ENCODE assay signal across 38 cellular contexts in the genomic region with DNA sequence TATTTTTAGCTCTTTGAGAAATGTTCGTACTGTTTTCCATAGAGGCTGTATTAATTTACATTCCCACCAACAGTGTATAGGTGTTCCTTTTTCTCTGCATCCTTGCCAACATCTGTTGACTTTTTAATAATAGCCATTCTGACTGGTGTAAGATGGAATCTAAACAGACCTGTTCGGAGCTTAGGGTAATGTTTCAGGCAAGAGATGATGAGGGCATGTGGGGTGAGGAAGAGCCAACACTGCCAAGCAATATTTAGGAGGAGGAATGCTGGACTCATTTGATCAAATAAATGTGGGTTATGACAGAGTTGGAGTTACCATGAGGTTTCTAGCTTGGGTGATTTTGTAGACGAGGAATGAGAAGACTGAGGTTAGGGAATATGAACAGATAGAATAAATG.
"Had no signal": no experiment of that assay in that cellular context is flagged by ENCODE, and none has a peak within 500 bp of the region (broad histone marks: within the 10 kb centered on the region; RNA-seq: fewer than 3 reads in every experiment).

No MANE protein-coding gene starts in this region.

- H2AFZ ChIP-seq: PC-9 had no signal

- H3K27me3 ChIP-seq: MG63 had no signal

- ATAC-seq: activated CD8-positive, alpha-beta memory T cell treated with anti-CD3 and anti-CD28 coated beads, Interleukin-2, amount 10 ng/mL, durations not matched to agents 7 days and 5 days; activated naive CD8-positive, alpha-beta T cell treated with anti-CD3 and anti-CD28 coated beads, Interleukin-2, amount 50 U/mL, for 24 hours; Right ventricle myocardium inferior; SK-N-SH treated with all-trans-retinoic acid at 6 μM for 48 hours; T-cell had no signal

- H3K9me3 Mint-ChIP-seq: activated B cell treated with CpG ODN at 0.5 μM for 24 hours; activated CD4-positive, alpha-beta memory T cell treated with anti-CD3 and anti-CD28 coated beads, Interleukin-2, amount 10 ng/mL, durations not matched to agents 7 days and 5 days; activated naive CD8-positive, alpha-beta T cell treated with anti-CD3 and anti-CD28 coated beads, Interleukin-2, amount 50 U/mL, for 24 hours; activated T-helper 2 cell treated with anti-CD3 and anti-CD28 coated beads, Interferon-gamma antibody, Interleukin-2, Interleukin-4, amounts not matched to agents 10 μg/mL and 5 μg/mL and 100 μg/mL, durations not matched to agents 14 hours and 24 hours and 36 hours; T-cell had no signal

- H3K4me2 ChIP-seq: PC-9 had no signal

- DNase-seq: activated B cell treated with CpG ODN at 0.5 μM for 24 hours; activated CD4-positive, alpha-beta memory T cell treated with anti-CD3 and anti-CD28 coated beads, Interleukin-2, amount 10 ng/mL, durations not matched to agents 7 days and 5 days; activated CD4-positive, alpha-beta T cell treated with anti-CD3 and anti-CD28 coated beads for 4 hours; activated CD4-positive, CD25-positive, alpha-beta regulatory T cell treated with anti-CD3 and anti-CD28 coated beads, Interleukin-2, amount 50 U/mL, for 72 hours; activated CD8-positive, alpha-beta memory T cell treated with anti-CD3 and anti-CD28 coated beads for 24 hours; activated CD8-positive, alpha-beta memory T cell treated with anti-CD3 and anti-CD28 coated beads, Interleukin-2, amount 10 ng/mL, durations not matched to agents 7 days and 5 days; activated gamma-delta T cell; activated naive CD4-positive, alpha-beta T cell treated with Interleukin-2 at 50 U/mL for 16 hours; activated naive CD8-positive, alpha-beta T cell treated with anti-CD3 and anti-CD28 coated beads, Interleukin-2, amount 50 U/mL, for 24 hours; activated T-cell treated with anti-CD3 and anti-CD28 coated beads, Interleukin-2, amount 50 U/mL, for 1 hour; anterior cingulate cortex; central memory CD4-positive, alpha-beta T cell; Kasumi-1; KG1; MG63; NCI-H1048; NCI-H1105 treated with DMSO at 0.1 percent for 48 hours; NCI-H1436; NCI-H1694; NCI-H1930; NCI-H2081 treated with DMSO at 0.1 percent for 48 hours; NCI-H510A; NCI-H526; NCI-H748 treated with DMSO at 0.1 percent for 48 hours; NK-92 treated with Interleukin-12 subunit alpha and Interleukin-12 subunit beta, amount 100 ng/mL, for 24 hours; SIG-M5; T-cell; T-helper 2 cell; T-helper 9 cell had no signal

- H3K9me3 ChIP-seq: MG63 had no signal

- H3K36me3 ChIP-seq: MG63 had no signal

- H3K27ac ChIP-seq: PC-9, RWPE1, VCaP had no signal

- H3K4me1 Mint-ChIP-seq: activated B cell treated with CpG ODN at 0.5 μM for 24 hours; activated CD4-positive, alpha-beta memory T cell treated with anti-CD3 and anti-CD28 coated beads, Interleukin-2, amount 10 ng/mL, durations not matched to agents 7 days and 5 days; activated CD8-positive, alpha-beta memory T cell treated with anti-CD3 and anti-CD28 coated beads, Interleukin-2, amount 10 ng/mL, durations not matched to agents 7 days and 5 days had no signal

- H3K27ac Mint-ChIP-seq: activated B cell treated with CpG ODN at 0.5 μM for 24 hours; activated CD4-positive, alpha-beta memory T cell treated with anti-CD3 and anti-CD28 coated beads, Interleukin-2, amount 10 ng/mL, durations not matched to agents 7 days and 5 days; activated CD8-positive, alpha-beta memory T cell treated with anti-CD3 and anti-CD28 coated beads, Interleukin-2, amount 10 ng/mL, durations not matched to agents 7 days and 5 days; activated naive CD8-positive, alpha-beta T cell; activated naive CD8-positive, alpha-beta T cell treated with anti-CD3 and anti-CD28 coated beads, Interleukin-2, amount 50 U/mL, for 24 hours; activated T-helper 2 cell treated with anti-CD3 and anti-CD28 coated beads, Interferon-gamma antibody, Interleukin-2, Interleukin-4, amounts not matched to agents 10 μg/mL and 5 μg/mL and 100 μg/mL, durations not matched to agents 14 hours and 24 hours and 36 hours had no signal

- H3K4me3 Mint-ChIP-seq: activated B cell treated with CpG ODN at 0.5 μM for 24 hours; activated CD4-positive, alpha-beta memory T cell treated with anti-CD3 and anti-CD28 coated beads, Interleukin-2, amount 10 ng/mL, durations not matched to agents 7 days and 5 days; activated CD8-positive, alpha-beta memory T cell treated with anti-CD3 and anti-CD28 coated beads, Interleukin-2, amount 10 ng/mL, durations not matched to agents 7 days and 5 days; activated naive CD8-positive, alpha-beta T cell; activated naive CD8-positive, alpha-beta T cell treated with anti-CD3 and anti-CD28 coated beads, Interleukin-2, amount 50 U/mL, for 24 hours; brain; T-cell had no signal

- H3K4me3 ChIP-seq: MG63, PC-9 had no signal

- H3K27me3 Mint-ChIP-seq: activated B cell treated with CpG ODN at 0.5 μM for 24 hours; activated CD4-positive, alpha-beta memory T cell treated with anti-CD3 and anti-CD28 coated beads, Interleukin-2, amount 10 ng/mL, durations not matched to agents 7 days and 5 days; activated CD8-positive, alpha-beta memory T cell treated with anti-CD3 and anti-CD28 coated beads, Interleukin-2, amount 10 ng/mL, durations not matched to agents 7 days and 5 days; activated naive CD8-positive, alpha-beta T cell; activated naive CD8-positive, alpha-beta T cell treated with anti-CD3 and anti-CD28 coated beads, Interleukin-2, amount 50 U/mL, for 24 hours; T-cell had no signal

- FAIRE-seq: RCC 7860 had no signal
